In genomic region chr9:93118863-93119702, GRCh38 we compare ENCODE assay signal across 10 cellular contexts. TPM values are rescaled to one million over a fixed set of nuclear protein-coding genes. Genes with fewer than 3 reads are reported as not detected.
DNase-seq lines count a peak whose midpoint lies in the region; ATAC-seq, FAIRE-seq and TF ChIP-seq lines count a peak whose summit lies in the region.
"Had no signal": no experiment of that assay in that cellular context is flagged by ENCODE, and none has a peak within 500 bp of the region (broad histone marks: within the 10 kb centered on the region; RNA-seq: fewer than 3 reads in every experiment).

No MANE protein-coding gene starts in this region.

- CTCF ChIA-PET in activated naive CD4-positive, alpha-beta T cell treated with anti-CD3 and anti-CD28 coated beads for 36 hours (lab: Charles Lee), result interaction anchor here (0.9 to 2.4 kb wide), 12 partner anchors 10 to 186 kb away, joined by 3 to 17 read pairs (median 4); partner anchors contain the start of gene NINJ1
- CTCF ChIA-PET in H1 (lab: Charles Lee; ENCODE audit: partially characterized antibody), result interaction anchor here (0.7 to 8.5 kb wide), 16 partner anchors 8 to 193 kb away, joined by 3 to 96 read pairs (median 4); no protein-coding TSS in a partner anchor

- H3K27ac Mint-ChIP-seq in activated naive CD4-positive, alpha-beta T cell treated with anti-CD3 and anti-CD28 coated beads for 36 hours, result peak overlapping the region; percentile 68
- H3K27ac Mint-ChIP-seq in natural killer cell treated with Interleukin-12 subunit alpha and Interleukin-12 subunit beta and Interleukin-15 and Interleukin-18, amount 100 ng/mL, for 72 hours, result peak overlapping the region; percentile 81 to 92

- no peak overlapping the region for H2AK5ac ChIP-seq in H1 (ENCODE audit: low read depth, low read length)

- H4K91ac ChIP-seq in H1 (replicated peaks; ENCODE audit: insufficient read length, low read length), result no peak overlapping the region

- H4K20me1 ChIP-seq in H1 (replicated peaks in 1 of 2; ENCODE audit: control insufficient read depth in 1 of 2, insufficient read depth in 2 of 2, low read length in 2 of 2), result peaks cover 0 to 10% of the 10 kb centered on the region in 2 experiments

- no peak overlapping the region for H2BK20ac ChIP-seq in H1 (ENCODE audit: low read length)

- no peaks in the 10 kb centered on the region for H3K27me3 Mint-ChIP-seq in activated naive CD4-positive, alpha-beta T cell treated with anti-CD3 and anti-CD28 coated beads for 36 hours (ENCODE audit: low read depth)
- no peaks in the 10 kb centered on the region for H3K27me3 Mint-ChIP-seq in natural killer cell treated with Interleukin-12 subunit alpha and Interleukin-12 subunit beta and Interleukin-15 and Interleukin-18, amount 100 ng/mL, for 72 hours

- H3K79me2 ChIP-seq in H1 (ENCODE audit: control insufficient read depth in 1 of 2, insufficient read depth in 2 of 2, low read length in 2 of 2), result no peaks in the 10 kb centered on the region

- H3K4me3 Mint-ChIP-seq in activated naive CD4-positive, alpha-beta T cell treated with anti-CD3 and anti-CD28 coated beads for 36 hours, result no peak overlapping the region
- H3K4me3 Mint-ChIP-seq in natural killer cell treated with Interleukin-12 subunit alpha and Interleukin-12 subunit beta and Interleukin-15 and Interleukin-18, amount 100 ng/mL, for 72 hours, result no peak overlapping the region

- peaks cover 16% of the 10 kb centered on the region for H3K36me3 Mint-ChIP-seq in activated naive CD4-positive, alpha-beta T cell treated with anti-CD3 and anti-CD28 coated beads for 36 hours (ENCODE audit: low read depth)
- H3K36me3 Mint-ChIP-seq in natural killer cell treated with Interleukin-12 subunit alpha and Interleukin-12 subunit beta and Interleukin-15 and Interleukin-18, amount 100 ng/mL, for 72 hours, result no peaks in the 10 kb centered on the region

- peaks cover 3% of the 10 kb centered on the region; the same call in 1 of the 2 replicates for H3K23me2 ChIP-seq in H1 (ENCODE audit: low read depth, low read length)

- peaks cover 0 to 16% (median 10%) of the 10 kb centered on the region in 4 experiments; a peak in 6 of 7 replicates for H3K4me1 ChIP-seq in H1 (replicated peaks in 1 of 4; ENCODE audit: control insufficient read depth in 3 of 4, insufficient read depth in 4 of 4, low read length in 3 of 4)
- peaks cover 26% of the 10 kb centered on the region for H3K4me1 ChIP-seq in vagina

- H2BK12ac ChIP-seq in H1 (ENCODE audit: low read depth, low read length), result peak overlapping the region; percentile 17; the same call in 1 of the 2 replicates

- FAIRE-seq in H1 (lab: Jason Lieb, UNC), result no peak

- no peaks in the 10 kb centered on the region for H3K9me3 ChIP-seq in H1 (ENCODE audit: insufficient read depth in 2 of 2, low read depth in 1 of 2, low read length in 1 of 2)
- no peaks in the 10 kb centered on the region for H3K9me3 ChIP-seq in vagina

- H3K23ac ChIP-seq in H1 (ENCODE audit: insufficient read length), result no peak overlapping the region

- WGBS in H1 (ENCODE audit: extremely low coverage in 1 of 2, insufficient coverage in 1 of 2, insufficient read length in 1 of 2, insufficient replicate concordance in 2 of 2, low coverage in 1 of 2, low lambda C conversion rate in 2 of 2, missing lambda C conversion rate in 1 of 2), 2 experiments, result 87% methylated on average over 12 of the region's 12 CpGs; no CpG with 5 or more reads in 1 of the 2 experiments

- H4K5ac ChIP-seq in H1 (ENCODE audit: insufficient read length, low read depth, low read length), result no peak overlapping the region

- no peaks in the 10 kb centered on the region for H3K9me3 Mint-ChIP-seq in activated naive CD4-positive, alpha-beta T cell treated with anti-CD3 and anti-CD28 coated beads for 36 hours
- no peaks in the 10 kb centered on the region for H3K9me3 Mint-ChIP-seq in natural killer cell treated with Interleukin-12 subunit alpha and Interleukin-12 subunit beta and Interleukin-15 and Interleukin-18, amount 100 ng/mL, for 72 hours

- H3K9ac ChIP-seq in H1 (replicated peaks in 1 of 4; ENCODE audit: extremely low read depth in 1 of 4, low read depth in 3 of 4, low read length in 3 of 4), result no peak overlapping the region
- H3K9ac ChIP-seq: KMS-11 had no signal

- H2BK5ac ChIP-seq in H1 (ENCODE audit: low read depth, low read length), result peak overlapping the region; percentile 21; the same call in 1 of the 2 replicates

- ATAC-seq in natural killer cell treated with Interleukin-12 subunit alpha and Interleukin-12 subunit beta and Interleukin-15 and Interleukin-18, amount 100 ng/mL, for 72 hours, result no peak
- no peak for ATAC-seq in GM21515 (IDR thresholded peaks at IDR 0.05; ENCODE audit: unreplicated experiment)

- no peak overlapping the region for H2AFZ ChIP-seq in H1 (ENCODE audit: low read length)

- no peak overlapping the region for H3K4me2 ChIP-seq in H1 (ENCODE audit: insufficient read depth in 1 of 2, low read depth in 2 of 2, low read length in 2 of 2)
- H3K4me2 ChIP-seq: KMS-11 had no signal

- peaks cover 25% of the 10 kb centered on the region for H3K4me1 Mint-ChIP-seq in activated naive CD4-positive, alpha-beta T cell treated with anti-CD3 and anti-CD28 coated beads for 36 hours (ENCODE audit: low read depth)
- peaks cover 26 to 31% of the 10 kb centered on the region in 2 donors for H3K4me1 Mint-ChIP-seq in natural killer cell treated with Interleukin-12 subunit alpha and Interleukin-12 subunit beta and Interleukin-15 and Interleukin-18, amount 100 ng/mL, for 72 hours (ENCODE audit: low read depth in 2 of 2)

- no peak overlapping the region for H2BK15ac ChIP-seq in H1 (ENCODE audit: low read length)

- no peak overlapping the region for H3K4ac ChIP-seq in H1 (replicated peaks; ENCODE audit: insufficient read length, low read depth, low read length)

- H3K4me3 ChIP-seq in H1 (ENCODE audit: extremely low read depth in 1 of 4, insufficient read depth in 2 of 4, low read depth in 3 of 4, low read length in 4 of 4), result no peak overlapping the region
- H3K4me3 ChIP-seq in vagina, result no peak overlapping the region

- POLR2A ChIA-PET in H1 (lab: Charles Lee; ENCODE audit: partially characterized antibody), result interaction anchor here (0.7 to 2.0 kb wide), 6 partner anchors 8 to 16 kb away, joined by 3 to 6 read pairs (median 4); partner anchors contain the start of gene NINJ1

- intact Hi-C loops in activated naive CD4-positive, alpha-beta T cell treated with anti-CD3 and anti-CD28 coated beads for 36 hours (cut with micrococcal nuclease), result no loop called here
- intact Hi-C loops in vagina (cut with DNase I), result no loop called here

- no peak overlapping the region for H3K14ac ChIP-seq in H1 (ENCODE audit: insufficient read length)

- H3K79me1 ChIP-seq in H1 (ENCODE audit: low read depth, low read length), result no peaks in the 10 kb centered on the region

- H4K8ac ChIP-seq in H1 (ENCODE audit: extremely low read depth, insufficient read depth, low read length), result peak overlapping the region; percentile 76; the same call in 1 of the 2 replicates

- TF ChIP-seq POLR2A in H1 (IDR thresholded peaks at IDR 0.05; ENCODE audit: control extremely low read depth in 1 of 2, low read depth in 2 of 2, low read length in 2 of 2), result no peak
- no peak for TF ChIP-seq POLR2A in vagina (IDR thresholded peaks at IDR 0.05)

- H3K27me3 ChIP-seq in H1 (replicated peaks in 1 of 4; ENCODE audit: control insufficient read depth in 3 of 4, extremely low read depth in 1 of 4, insufficient read depth in 3 of 4, low read length in 3 of 4), result no peaks in the 10 kb centered on the region
- no peaks in the 10 kb centered on the region for H3K27me3 ChIP-seq in vagina

- H3K27ac ChIP-seq in H1 (ENCODE audit: low read depth, low read length) (no peak overlapping the region), vagina (peak overlapping the region; percentile 37)
- H3K27ac ChIP-seq: KMS-11 had no signal

- TF ChIP-seq EP300 in H1 (IDR thresholded peaks at IDR 0.05; ENCODE audit: borderline replicate concordance in 1 of 2, low read depth in 2 of 2, low read length in 2 of 2), result no peak

- peak overlapping the region; percentile 31 for H2BK120ac ChIP-seq in H1 (replicated peaks; ENCODE audit: low read depth, low read length)

- H3K18ac ChIP-seq in H1 (ENCODE audit: extremely low read depth, low read length), result no peak overlapping the region

- no peak for TF ChIP-seq RAD21 in H1 (IDR thresholded peaks at IDR 0.05 in 1 of 2, conservative IDR thresholded peaks at IDR 0.05 in 1 of 2; ENCODE audit: low read depth in 2 of 2, low read length in 2 of 2)

- no peak overlapping the region for H3K56ac ChIP-seq in H1 (replicated peaks; ENCODE audit: insufficient read length, low read depth, low read length)

- TF ChIP-seq CTCF in H1 (IDR thresholded peaks at IDR 0.05; ENCODE audit: control extremely low read depth in 1 of 3, insufficient read depth in 1 of 3, low read depth in 1 of 3, low read length in 3 of 3), result no peak
- TF ChIP-seq CTCF in vagina (IDR thresholded peaks at IDR 0.05), result no peak

- no peaks in the 10 kb centered on the region for H3K36me3 ChIP-seq in H1 (ENCODE audit: control insufficient read depth in 2 of 4, insufficient read depth in 4 of 4, low read length in 3 of 4)
- peaks cover 0 to 12% of the 10 kb centered on the region in 2 donors for H3K36me3 ChIP-seq in vagina

- DNase-seq in activated naive CD4-positive, alpha-beta T cell treated with anti-CD3 and anti-CD28 coated beads for 36 hours, result no peak
- no peak for DNase-seq in activated naive CD4-positive, alpha-beta T cell treated with Interleukin-2 at 50 U/mL for 16 hours
- DNase-seq in H1 (ENCODE audit: low read depth in 1 of 2, low spot score in 2 of 2) (no peak), vagina (ENCODE audit: extremely low spot score in 2 of 2) (no peak)
- DNase-seq in natural killer cell treated with Interleukin-12 subunit alpha and Interleukin-12 subunit beta and Interleukin-15 and Interleukin-18, amount 100 ng/mL, for 72 hours (ENCODE audit: low spot score), result peak; percentile 61
- no peak for DNase-seq in activated CD4-positive, CD25-positive, alpha-beta regulatory T cell (lab: John Stamatoyannopoulos, UW)
- DNase-seq in central memory CD4-positive, alpha-beta T cell, result no peak
- DNase-seq: activated gamma-delta T cell had no signal

RNA-seq across cellular contexts. Expression of gene NINJ1, which starts 15.0 kb away (rescaled TPM):
- total RNA-seq in activated naive CD4-positive, alpha-beta T cell treated with anti-CD3 and anti-CD28 coated beads for 36 hours, result 10 to 100 TPM; 93.9 to 96.9 TPM
- 28.2 TPM in 2 replicates for total RNA-seq in H1 (2021; fragmentation: NEBNext Ultra II Directional; extraction: Animal tissue kit (Norgen Biotek cat#: 25700))
- polyA plus RNA-seq in H1 (2011; rRNA removed), result 65.6 and 88.0 TPM in 2 replicates
- 45.5 TPM for polyA plus RNA-seq in H1 (2011; cell fraction: cytosol; rRNA removed)
- polyA plus RNA-seq in H1 (2011; cell fraction: nucleus; rRNA removed), result 45.0 TPM
- polyA plus RNA-seq in H1 (2012, experiment 1 of 2), result 32.2 to 46.6 TPM (median 40.1 TPM) in 4 replicates
- 36.1 TPM for polyA plus RNA-seq in H1 (2012, experiment 2 of 2)
- polyA plus RNA-seq in H1 (2013, experiment 1 of 2), result 32.5 TPM
- polyA plus RNA-seq in H1 (2013, experiment 2 of 2), result 34.8 TPM
- 13.6 and 14.1 TPM in 2 replicates for polyA minus RNA-seq in H1 (2011; rRNA and poly(A)+ RNA removed)
- 17.8 TPM for polyA minus RNA-seq in H1 (2011; cell fraction: cytosol; rRNA and poly(A)+ RNA removed)
- 19.2 TPM for polyA minus RNA-seq in H1 (2011; cell fraction: nucleus; rRNA and poly(A)+ RNA removed)
- total RNA-seq in natural killer cell treated with Interleukin-12 subunit alpha and Interleukin-12 subunit beta and Interleukin-15 and Interleukin-18, amount 100 ng/mL, for 72 hours, result 10 to 100 TPM; 20.1 to 21.9 TPM
- total RNA-seq in vagina, result 78.6 TPM

RNA-seq across cellular contexts. Expression of gene CARD19, which starts 23.1 kb away (rescaled TPM):
- 10 to 100 TPM; 51.4 to 52.0 TPM for total RNA-seq in activated naive CD4-positive, alpha-beta T cell treated with anti-CD3 and anti-CD28 coated beads for 36 hours
- total RNA-seq in H1 (2021; fragmentation: NEBNext Ultra II Directional; extraction: Animal tissue kit (Norgen Biotek cat#: 25700)), result 21.2 and 27.7 TPM in 2 replicates
- polyA plus RNA-seq in H1 (2011; rRNA removed), result 112 and 144 TPM in 2 replicates
- polyA plus RNA-seq in H1 (2011; cell fraction: cytosol; rRNA removed), result 66.2 TPM
- polyA plus RNA-seq in H1 (2011; cell fraction: nucleus; rRNA removed), result 57.8 TPM
- 13.4 to 28.1 TPM (median 26.0 TPM) in 4 replicates for polyA plus RNA-seq in H1 (2012, experiment 1 of 2)
- 36.2 TPM for polyA plus RNA-seq in H1 (2012, experiment 2 of 2)
- 30.6 TPM for polyA plus RNA-seq in H1 (2013, experiment 1 of 2)
- polyA plus RNA-seq in H1 (2013, experiment 2 of 2), result 30.0 TPM
- polyA minus RNA-seq in H1 (2011; rRNA and poly(A)+ RNA removed), result 11.7 and 13.5 TPM in 2 replicates
- 12.4 TPM for polyA minus RNA-seq in H1 (2011; cell fraction: cytosol; rRNA and poly(A)+ RNA removed)
- 10.4 TPM for polyA minus RNA-seq in H1 (2011; cell fraction: nucleus; rRNA and poly(A)+ RNA removed)
- total RNA-seq in natural killer cell treated with Interleukin-12 subunit alpha and Interleukin-12 subunit beta and Interleukin-15 and Interleukin-18, amount 100 ng/mL, for 72 hours, result 10 to 100 TPM; 21.7 to 23.4 TPM
- 63.3 TPM for total RNA-seq in vagina
